In the genomic region with DNA sequence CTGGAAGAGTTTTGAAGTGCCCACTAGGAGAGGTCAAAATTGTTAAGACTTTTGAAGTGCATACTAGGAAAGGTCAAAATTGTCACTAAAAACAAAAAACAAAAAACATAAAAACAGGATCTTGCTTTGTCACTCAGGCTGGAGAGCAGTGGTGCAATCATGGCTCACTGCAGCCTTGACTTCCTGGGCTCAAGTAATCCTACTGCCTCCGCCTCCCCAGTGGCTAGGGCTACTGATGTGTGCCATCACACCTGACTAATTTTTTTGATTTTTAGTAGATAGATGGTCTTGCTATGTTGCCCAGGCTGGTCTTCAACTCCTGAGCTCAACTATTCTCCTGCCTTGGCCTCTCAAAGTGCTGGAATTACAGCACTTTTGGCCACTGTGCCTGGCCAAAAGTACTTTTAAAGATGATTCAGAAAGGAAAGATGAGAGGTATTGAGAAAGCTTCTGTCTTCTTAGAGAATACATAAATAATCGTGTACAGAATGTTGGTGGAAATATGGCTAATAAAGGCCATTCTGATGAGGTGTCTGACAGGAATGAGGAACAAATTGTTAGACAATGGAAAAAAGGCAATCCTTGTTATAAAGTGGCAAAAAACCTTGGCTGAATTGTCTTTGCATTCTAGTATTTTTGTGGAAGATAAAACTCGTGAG, we compare ENCODE assay signal across 20 cellular contexts. TPM values are rescaled to one million over a fixed set of nuclear protein-coding genes. Genes with fewer than 3 reads are reported as not detected.
DNase-seq lines count a peak whose midpoint lies in the region; ATAC-seq and TF ChIP-seq lines count a peak whose summit lies in the region.
"Had no signal": no experiment of that assay in that cellular context is flagged by ENCODE, and none has a peak within 500 bp of the region (broad histone marks: within the 10 kb centered on the region; RNA-seq: fewer than 3 reads in every experiment).

No MANE protein-coding gene starts in this region.

- H3K27ac ChIP-seq in AG04450 (ENCODE audit: low read depth, low read length) (peak overlapping the region; percentile 80), brain microvascular endothelial cell (peak overlapping the region; percentile 41), tibial nerve (no peak overlapping the region), adrenal gland (no peak overlapping the region)
- H3K27ac ChIP-seq: gastroesophageal sphincter, SJCRH30, stomach, uterus had no signal

- H3K9me3 ChIP-seq in AG04450 (ENCODE audit: control insufficient read depth, insufficient read depth, low read length) = no peaks in the 10 kb centered on the region
- H3K9me3 ChIP-seq in tibial nerve = peaks cover 0 to 3% (median 0%) of the 10 kb centered on the region in 4 donors
- no peaks in the 10 kb centered on the region for H3K9me3 ChIP-seq in adrenal gland (replicated peaks in 1 of 3)
- H3K9me3 ChIP-seq: gastroesophageal sphincter, uterus had no signal

- H3K4me1 ChIP-seq in tibial nerve (peaks cover 0 to under 1% (median 0%) of the 10 kb centered on the region in 4 donors), adrenal gland (replicated peaks in 1 of 2) (no peaks in the 10 kb centered on the region)
- H3K4me1 ChIP-seq: gastroesophageal sphincter, SJCRH30, stomach, uterus had no signal

- POLR2A ChIA-PET in AG04450 (lab: Yijun Ruan, JAX) = no interaction called here

- peak; percentile 51 for DNase-seq in AG04450 (ENCODE audit: low read depth, low spot score)
- peak; percentile 76 for DNase-seq in HS-5 (ENCODE audit: low read depth)
- DNase-seq in brain microvascular endothelial cell = peak; percentile 32
- peak; percentile 90 for DNase-seq in iris pigment epithelial cell (ENCODE audit: low read depth)
- no peak for DNase-seq in tibial nerve (ENCODE audit: low spot score in 2 of 2)
- no peak for DNase-seq in adrenal gland
- DNase-seq in NCI-H2029 treated with DMSO at 0.1 percent for 48 hours (lab: John Stamatoyannopoulos, UW) = no peak
- DNase-seq: activated CD8-positive, alpha-beta memory T cell treated with anti-CD3 and anti-CD28 coated beads, Interleukin-2, amount 50 U/mL, for 4 hours; effector CD8-positive, alpha-beta T cell; natural killer cell; NCI-H1930; NCI-H524; SJCRH30; stomach; T-helper 9 cell; uterus had no signal

- WGBS in tibial nerve, 2 donors = 66 to 71% methylated on average over 3 of the region's 3 CpGs
- 78 to 85% (median 83%) methylated on average over 3 of the region's 3 CpGs for WGBS in adrenal gland, 4 donors

- intact Hi-C loops in adrenal gland (cut with DNase I) = no loop called here

- no peak for ATAC-seq in GM21619 (IDR thresholded peaks at IDR 0.05; ENCODE audit: unreplicated experiment)
- ATAC-seq: gastroesophageal sphincter, GM23338, natural killer cell had no signal

- no peaks in the 10 kb centered on the region for H3K36me3 ChIP-seq in brain microvascular endothelial cell (replicated peaks)
- H3K36me3 ChIP-seq in tibial nerve = peaks cover 0 to 5% (median 0%) of the 10 kb centered on the region in 3 donors
- H3K36me3 ChIP-seq in adrenal gland (replicated peaks in 1 of 2) = no peaks in the 10 kb centered on the region
- H3K36me3 ChIP-seq: SJCRH30, stomach, uterus had no signal

- TF ChIP-seq CTCF in AG04450 (IDR thresholded peaks at IDR 0.05; ENCODE audit: low read depth, low read length) = no peak
- TF ChIP-seq CTCF in brain microvascular endothelial cell (IDR thresholded peaks at IDR 0.05; ENCODE audit: low read depth, low read length, missing control alignments) = no peak
- no peak for TF ChIP-seq CTCF in tibial nerve (IDR thresholded peaks at IDR 0.05)
- TF ChIP-seq CTCF in adrenal gland (IDR thresholded peaks at IDR 0.05) = no peak

- TF ChIP-seq EP300 in tibial nerve (IDR thresholded peaks at IDR 0.05) = no peak

- TF ChIP-seq POLR2A in tibial nerve (IDR thresholded peaks at IDR 0.05) (no peak), adrenal gland (IDR thresholded peaks at IDR 0.05) (no peak)

- CTCF ChIA-PET in AG04450 (lab: Charles Lee) = interaction anchor here (0.9 to 1.5 kb wide), 2 partner anchors 61 to 93 kb away, joined by 3 to 12 read pairs; no protein-coding TSS in a partner anchor

- H3K27me3 ChIP-seq in AG04450 (ENCODE audit: control insufficient read depth, insufficient read depth, low read length) (no peaks in the 10 kb centered on the region), brain microvascular endothelial cell (replicated peaks) (no peaks in the 10 kb centered on the region), tibial nerve (no peaks in the 10 kb centered on the region), adrenal gland (no peaks in the 10 kb centered on the region)
- H3K27me3 ChIP-seq: gastroesophageal sphincter, SJCRH30, stomach, uterus had no signal

- H3K4me3 ChIP-seq in AG04450 (ENCODE audit: low read depth, low read length) (no peak overlapping the region), brain microvascular endothelial cell (ENCODE audit: low read depth, low read length) (no peak overlapping the region), tibial nerve (no peak overlapping the region), adrenal gland (no peak overlapping the region)
- H3K4me3 ChIP-seq: gastroesophageal sphincter, GM23338, lung, SJCRH30, stomach, uterus had no signal

- in situ Hi-C loops in brain microvascular endothelial cell (cut with HindIII; ENCODE audit: low pct_ligation_motif_present, low sequenced_read_pairs) = no loop called here

RNA-seq across cellular contexts. Expression of gene STX18, which starts 43.3 kb away (rescaled TPM):
- polyA plus RNA-seq in AG04450 (2011; rRNA removed) (23.9 and 27.0 TPM in 2 replicates), adrenal gland (10 to 100 TPM; 39.4 to 88.5 (median 60.8) TPM)
- 19.6 and 24.4 TPM in 2 replicates for polyA minus RNA-seq in AG04450 (2011; rRNA and poly(A)+ RNA removed)
- total RNA-seq in tibial nerve (10 to 100 TPM; 16.5 to 37.5 (median 21.4) TPM), adrenal gland (10 to 100 TPM; 28.6 to 52.9 (median 35.2) TPM)

Comparison
In these comparisons a context has a peak if more than half of its experiments do, and no peak if none do; other contexts are left out.
1. DNase-seq: peak in AG04450 (single experiment), HS-5 (single experiment), brain microvascular endothelial cell (single experiment) and iris pigment epithelial cell (single experiment); none in tibial nerve (0 of 2), adrenal gland (0 of 7) and NCI-H2029 treated with DMSO at 0.1 percent for 48 hours (single experiment).
2. H3K27ac ChIP-seq: peak in AG04450 (single experiment) and brain microvascular endothelial cell (single experiment); none in tibial nerve (0 of 4) and adrenal gland (0 of 5).